22 cellular contexts compared by ENCODE assay signal in genomic region chr17:63716426-63716825, GRCh38. TPM values are rescaled to one million over a fixed set of nuclear protein-coding genes. Genes with fewer than 3 reads are reported as not detected.
DNase-seq lines count a peak whose midpoint lies in the region; ATAC-seq, FAIRE-seq and TF ChIP-seq lines count a peak whose summit lies in the region.
"Had no signal": no experiment of that assay in that cellular context is flagged by ENCODE, and none has a peak within 500 bp of the region (broad histone marks: within the 10 kb centered on the region; RNA-seq: fewer than 3 reads in every experiment).

No MANE protein-coding gene starts in this region.

- no peak for DNase-seq in activated naive CD4-positive, alpha-beta T cell treated with anti-CD3 and anti-CD28 coated beads, Interleukin-2, amount 50 U/mL, for 72 hours (ENCODE audit: low spot score in 2 of 2)
- no peak for DNase-seq in astrocyte (ENCODE audit: low read depth)
- DNase-seq in GM19239 (ENCODE audit: insufficient read length, low spot score): no peak
- DNase-seq in frontal cortex (ENCODE audit: low spot score in 2 of 2): no peak
- DNase-seq: 8988T, AML-193, C1 segment of cervical spinal cord, DMS53, GF-D8, Karpas-422, MV-4-11, NCI-H1105 treated with DMSO at 0.1 percent for 48 hours, NCI-H2081, NCI-H2171, NCI-H526, OCI-M1 had no signal

- no peak for TF ChIP-seq RAD21 in liver (IDR thresholded peaks at IDR 0.05)

- 85% methylated on average over 3 of the region's 3 CpGs for WGBS in liver

- no peak overlapping the region for H3K4me3 Mint-ChIP-seq in activated naive CD4-positive, alpha-beta T cell treated with anti-CD3 and anti-CD28 coated beads, Interleukin-2, amount 50 U/mL, for 24 hours
- peak overlapping the region; percentile 43 for H3K4me3 Mint-ChIP-seq in astrocyte (ENCODE audit: unreplicated experiment)

- ATAC-seq in activated naive CD4-positive, alpha-beta T cell treated with anti-CD3 and anti-CD28 coated beads, Interleukin-2, amount 50 U/mL, for 72 hours: no peak
- ATAC-seq in HG02759 (IDR thresholded peaks at IDR 0.05; ENCODE audit: unreplicated experiment): no peak
- ATAC-seq: Right ventricle myocardium inferior had no signal

- H3K36me3 ChIP-seq in astrocyte (ENCODE audit: insufficient read depth, low read length): peaks cover 3% of the 10 kb centered on the region
- peaks cover 0 to 16% (median 8%) of the 10 kb centered on the region in 4 donors for H3K36me3 ChIP-seq in liver (ENCODE audit: control insufficient read depth in 4 of 4, insufficient read depth in 3 of 4, low read depth in 1 of 4, low read length in 3 of 4)

- H3K4me1 Mint-ChIP-seq in activated naive CD4-positive, alpha-beta T cell treated with anti-CD3 and anti-CD28 coated beads, Interleukin-2, amount 50 U/mL, for 24 hours: peaks cover 7% of the 10 kb centered on the region
- peaks cover 9% of the 10 kb centered on the region for H3K4me1 Mint-ChIP-seq in astrocyte (ENCODE audit: low read depth, unreplicated experiment)

- H3K4me1 ChIP-seq in astrocyte (ENCODE audit: insufficient read depth, low read length) (no peaks in the 10 kb centered on the region), liver (ENCODE audit: control insufficient read depth in 4 of 4, insufficient read depth in 4 of 4, low read length in 3 of 4) (no peaks in the 10 kb centered on the region)
- H3K4me1 ChIP-seq: SJSA1 had no signal

- H2AFZ ChIP-seq in astrocyte (ENCODE audit: low read depth, low read length): no peak overlapping the region

- H3K27me3 ChIP-seq in astrocyte (ENCODE audit: insufficient read depth, low read length) (no peaks in the 10 kb centered on the region), liver (ENCODE audit: control insufficient read depth in 4 of 4, insufficient read depth in 4 of 4, low read length in 3 of 4) (no peaks in the 10 kb centered on the region)
- H3K27me3 ChIP-seq: SJSA1 had no signal

- peaks cover 3% of the 10 kb centered on the region for H4K20me1 ChIP-seq in astrocyte (ENCODE audit: insufficient read depth, low read length)

- no peaks in the 10 kb centered on the region for H3K9me3 Mint-ChIP-seq in activated naive CD4-positive, alpha-beta T cell treated with anti-CD3 and anti-CD28 coated beads, Interleukin-2, amount 50 U/mL, for 24 hours
- no peaks in the 10 kb centered on the region for H3K9me3 Mint-ChIP-seq in activated naive CD4-positive, alpha-beta T cell treated with anti-CD3 and anti-CD28 coated beads, Interleukin-2, amount 50 U/mL, for 72 hours
- no peaks in the 10 kb centered on the region for H3K9me3 Mint-ChIP-seq in astrocyte (ENCODE audit: unreplicated experiment)

- H3K9me3 ChIP-seq in astrocyte (ENCODE audit: insufficient read depth, low read depth, low read length): no peaks in the 10 kb centered on the region
- no peaks in the 10 kb centered on the region for H3K9me3 ChIP-seq in liver (ENCODE audit: control insufficient read depth in 4 of 4, low read length in 3 of 4)
- H3K9me3 ChIP-seq: SJSA1 had no signal

- no peaks in the 10 kb centered on the region for H3K79me2 ChIP-seq in astrocyte (ENCODE audit: insufficient read depth, low read length)

- H3K4me3 ChIP-seq in astrocyte (ENCODE audit: insufficient read depth, low read depth, low read length) (no peak overlapping the region), liver (ENCODE audit: low read depth in 1 of 3, low read length in 3 of 3) (no peak overlapping the region)
- H3K4me3 ChIP-seq: SJSA1 had no signal

- peak overlapping the region; percentile 23 for H3K27ac Mint-ChIP-seq in activated naive CD4-positive, alpha-beta T cell treated with anti-CD3 and anti-CD28 coated beads, Interleukin-2, amount 50 U/mL, for 24 hours
- H3K27ac Mint-ChIP-seq in activated naive CD4-positive, alpha-beta T cell treated with anti-CD3 and anti-CD28 coated beads, Interleukin-2, amount 50 U/mL, for 72 hours: no peak overlapping the region
- no peak overlapping the region for H3K27ac Mint-ChIP-seq in astrocyte (ENCODE audit: unreplicated experiment)

- H3K4me2 ChIP-seq in astrocyte (ENCODE audit: low read length): no peak overlapping the region

- H3K9ac ChIP-seq in astrocyte (ENCODE audit: low read length) (no peak overlapping the region), liver (ENCODE audit: low read depth in 1 of 2, low read length in 2 of 2) (no peak overlapping the region)

- peaks cover 7% of the 10 kb centered on the region for H3K36me3 Mint-ChIP-seq in activated naive CD4-positive, alpha-beta T cell treated with anti-CD3 and anti-CD28 coated beads, Interleukin-2, amount 50 U/mL, for 24 hours
- peaks cover 0 to 5% of the 10 kb centered on the region in 2 donors for H3K36me3 Mint-ChIP-seq in activated naive CD4-positive, alpha-beta T cell treated with anti-CD3 and anti-CD28 coated beads, Interleukin-2, amount 50 U/mL, for 72 hours
- H3K36me3 Mint-ChIP-seq in astrocyte (ENCODE audit: low read depth, unreplicated experiment): peaks cover 5% of the 10 kb centered on the region

- H3K27ac ChIP-seq in astrocyte (ENCODE audit: low read depth, low read length): no peak overlapping the region
- H3K27ac ChIP-seq in liver (ENCODE audit: low read depth in 1 of 2, low read length in 2 of 2): no peak overlapping the region
- H3K27ac ChIP-seq: SJSA1 had no signal

- FAIRE-seq in astrocyte (lab: Jason Lieb, UNC) (no peak), GM19239 (lab: Jason Lieb, UNC) (no peak), frontal cortex (lab: Jason Lieb, UNC) (no peak)
- FAIRE-seq: D721Med had no signal

- no peaks in the 10 kb centered on the region for H3K27me3 Mint-ChIP-seq in activated naive CD4-positive, alpha-beta T cell treated with anti-CD3 and anti-CD28 coated beads, Interleukin-2, amount 50 U/mL, for 24 hours
- no peaks in the 10 kb centered on the region for H3K27me3 Mint-ChIP-seq in astrocyte (ENCODE audit: low read depth, unreplicated experiment)

- no peak for TF ChIP-seq CTCF in astrocyte (IDR thresholded peaks at IDR 0.05; ENCODE audit: insufficient read depth, low read depth, low read length)
- TF ChIP-seq CTCF in liver (IDR thresholded peaks at IDR 0.05; ENCODE audit: low read depth, low read length, missing input control): no peak

TF ChIP-seq in liver, 16 proteins besides CTCF, POLR2A, EP300 and RAD21:
- TF ChIP-seq ZBTB33 (IDR thresholded peaks at IDR 0.05): no peak
- TF ChIP-seq NR2F2 (IDR thresholded peaks at IDR 0.05): peak; percentile 28

RNA-seq across cellular contexts. Expression of gene LIMD2, which starts 16.5 kb away (rescaled TPM):
- total RNA-seq in activated naive CD4-positive, alpha-beta T cell treated with anti-CD3 and anti-CD28 coated beads, Interleukin-2, amount 50 U/mL, for 72 hours: 100 to 1,000 TPM in 1 of 2 donors, 10 to 100 TPM in 1; 76.7 to 166 TPM
- 54.8 and 55.0 TPM in 2 replicates for total RNA-seq in astrocyte
- total RNA-seq in liver: 10 to 100 TPM in 1 of 2 donors, 1 to 10 TPM in 1; 6.2 to 24.2 TPM
- 1 to 10 TPM; 5.9 to 9.6 TPM for polyA plus RNA-seq in liver
- 19.2 TPM for total RNA-seq in frontal cortex

RNA-seq across cellular contexts. Expression of gene STRADA, which starts 25.2 kb away (rescaled TPM):
- total RNA-seq in activated naive CD4-positive, alpha-beta T cell treated with anti-CD3 and anti-CD28 coated beads, Interleukin-2, amount 50 U/mL, for 72 hours: 100 to 1,000 TPM in 1 of 2 donors, 10 to 100 TPM in 1; 68.3 to 112 TPM
- total RNA-seq in astrocyte: 28.6 and 35.7 TPM in 2 replicates
- 10 to 100 TPM in 1 of 2 donors, 1 to 10 TPM in 1; 7.8 to 17.9 TPM for total RNA-seq in liver
- polyA plus RNA-seq in liver: 1 to 10 TPM; 7.7 to 8.6 TPM
- 19.6 TPM for total RNA-seq in frontal cortex

RNA-seq across cellular contexts. Expression of gene CCDC47, which starts 57.0 kb away (rescaled TPM):
- total RNA-seq in activated naive CD4-positive, alpha-beta T cell treated with anti-CD3 and anti-CD28 coated beads, Interleukin-2, amount 50 U/mL, for 72 hours: 10 to 100 TPM; 53.8 to 75.7 TPM
- total RNA-seq in astrocyte (92.8 and 95.6 TPM in 2 replicates), liver (10 to 100 TPM; 67.7 to 87.2 TPM), frontal cortex (49.3 TPM)
- polyA plus RNA-seq in liver: 10 to 100 TPM; 33.0 to 57.8 TPM

RNA-seq across cellular contexts. Expression of gene DDX42, which starts 57.5 kb away (rescaled TPM):
- total RNA-seq in activated naive CD4-positive, alpha-beta T cell treated with anti-CD3 and anti-CD28 coated beads, Interleukin-2, amount 50 U/mL, for 72 hours: 100 to 1,000 TPM; 126 to 130 TPM
- 120 and 125 TPM in 2 replicates for total RNA-seq in astrocyte
- total RNA-seq in liver: 10 to 100 TPM; 39.7 to 64.2 TPM
- polyA plus RNA-seq in liver: 10 to 100 TPM; 15.0 to 20.1 TPM
- total RNA-seq in frontal cortex: 64.0 TPM
